Comparison of ENCODE assay signal across 1 cellular context in the genomic region with DNA sequence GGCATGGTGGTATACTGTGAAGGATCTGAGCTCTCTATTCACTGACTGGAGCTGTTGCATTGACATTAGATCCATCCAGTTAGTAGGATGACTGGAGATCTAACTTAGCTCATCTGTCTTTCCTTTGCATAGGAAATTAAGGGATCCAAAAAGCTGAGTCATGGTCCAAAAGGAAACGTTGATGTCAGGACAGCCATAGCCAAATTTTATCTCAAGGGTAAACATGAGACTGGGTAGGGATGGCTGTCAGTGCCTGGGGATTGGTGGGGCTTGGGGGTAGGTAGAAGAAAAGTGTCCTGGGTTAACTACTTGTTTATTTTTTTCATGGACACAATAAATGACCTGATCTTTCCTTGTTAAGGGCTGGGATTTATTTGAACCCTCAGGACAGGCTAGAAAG.
TF ChIP-seq lines count a peak whose summit lies in the region.

No MANE protein-coding gene starts in this region.

TF ChIP-seq in HepG2, 621 proteins besides CTCF, POLR2A, EP300 and RAD21 (continued from another document):
- TF ChIP-seq FOXA3 (CRISPR knock-in tag; IDR thresholded peaks at IDR 0.05) (peak; percentile 75), ZNF317 (CRISPR knock-in tag; IDR thresholded peaks at IDR 0.05) (peak; percentile 97), ZNF432 (CRISPR knock-in tag; IDR thresholded peaks at IDR 0.05; ENCODE audit: borderline replicate concordance) (no peak), ZNF331 (CRISPR knock-in tag; IDR thresholded peaks at IDR 0.05) (peak; percentile 34; the same call in 1 of the 2 replicates), SMYD3 (CRISPR knock-in tag; IDR thresholded peaks at IDR 0.05) (0 out of 2 replicates have a peak, but pooled peaks have one; percentile 63), NCOA2 (CRISPR knock-in tag; IDR thresholded peaks at IDR 0.05) (peak; percentile 34; the same call in 1 of the 2 replicates), HNF4G (IDR thresholded peaks at IDR 0.05; ENCODE audit: borderline replicate concordance, low read depth, low read length) (0 out of 2 replicates have a peak, but pooled peaks have one; percentile 20), HNF4G (CRISPR knock-in tag; IDR thresholded peaks at IDR 0.05; ENCODE audit: borderline replicate concordance, low read depth) (no peak), ZFP90 (CRISPR knock-in tag; IDR thresholded peaks at IDR 0.05; ENCODE audit: borderline replicate concordance) (no peak), ARNT (IDR thresholded peaks at IDR 0.05) (no peak), SAP130 (CRISPR knock-in tag; IDR thresholded peaks at IDR 0.05; ENCODE audit: low read depth) (peak; percentile 74), ELF3 (CRISPR knock-in tag; IDR thresholded peaks at IDR 0.05) (no peak), HDAC2 (CRISPR knock-in tag; IDR thresholded peaks at IDR 0.05) (peak; percentile 50; the same call in 1 of the 2 replicates), MAFG (CRISPR knock-in tag; IDR thresholded peaks at IDR 0.05) (peak; percentile 84)
- TF ChIP-seq, protein P1, sequence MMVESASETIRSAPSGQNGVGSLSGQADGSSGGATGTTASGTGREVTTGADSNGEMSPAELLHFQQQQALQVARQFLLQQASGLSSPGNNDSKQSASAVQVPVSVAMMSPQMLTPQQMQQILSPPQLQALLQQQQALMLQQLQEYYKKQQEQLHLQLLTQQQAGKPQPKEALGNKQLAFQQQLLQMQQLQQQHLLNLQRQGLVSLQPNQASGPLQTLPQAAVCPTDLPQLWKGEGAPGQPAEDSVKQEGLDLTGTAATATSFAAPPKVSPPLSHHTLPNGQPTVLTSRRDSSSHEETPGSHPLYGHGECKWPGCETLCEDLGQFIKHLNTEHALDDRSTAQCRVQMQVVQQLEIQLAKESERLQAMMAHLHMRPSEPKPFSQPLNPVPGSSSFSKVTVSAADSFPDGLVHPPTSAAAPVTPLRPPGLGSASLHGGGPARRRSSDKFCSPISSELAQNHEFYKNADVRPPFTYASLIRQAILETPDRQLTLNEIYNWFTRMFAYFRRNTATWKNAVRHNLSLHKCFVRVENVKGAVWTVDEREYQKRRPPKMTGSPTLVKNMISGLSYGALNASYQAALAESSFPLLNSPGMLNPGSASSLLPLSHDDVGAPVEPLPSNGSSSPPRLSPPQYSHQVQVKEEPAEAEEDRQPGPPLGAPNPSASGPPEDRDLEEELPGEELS (CRISPR knock-in tag; IDR thresholded peaks at IDR 0.05) = peak; percentile 52; the same call in 1 of the 2 replicates
- TF ChIP-seq, protein P2, sequence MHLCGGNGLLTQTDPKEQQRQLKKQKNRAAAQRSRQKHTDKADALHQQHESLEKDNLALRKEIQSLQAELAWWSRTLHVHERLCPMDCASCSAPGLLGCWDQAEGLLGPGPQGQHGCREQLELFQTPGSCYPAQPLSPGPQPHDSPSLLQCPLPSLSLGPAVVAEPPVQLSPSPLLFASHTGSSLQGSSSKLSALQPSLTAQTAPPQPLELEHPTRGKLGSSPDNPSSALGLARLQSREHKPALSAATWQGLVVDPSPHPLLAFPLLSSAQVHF (CRISPR knock-in tag; IDR thresholded peaks at IDR 0.05) = no peak
- TF ChIP-seq, protein P3, sequence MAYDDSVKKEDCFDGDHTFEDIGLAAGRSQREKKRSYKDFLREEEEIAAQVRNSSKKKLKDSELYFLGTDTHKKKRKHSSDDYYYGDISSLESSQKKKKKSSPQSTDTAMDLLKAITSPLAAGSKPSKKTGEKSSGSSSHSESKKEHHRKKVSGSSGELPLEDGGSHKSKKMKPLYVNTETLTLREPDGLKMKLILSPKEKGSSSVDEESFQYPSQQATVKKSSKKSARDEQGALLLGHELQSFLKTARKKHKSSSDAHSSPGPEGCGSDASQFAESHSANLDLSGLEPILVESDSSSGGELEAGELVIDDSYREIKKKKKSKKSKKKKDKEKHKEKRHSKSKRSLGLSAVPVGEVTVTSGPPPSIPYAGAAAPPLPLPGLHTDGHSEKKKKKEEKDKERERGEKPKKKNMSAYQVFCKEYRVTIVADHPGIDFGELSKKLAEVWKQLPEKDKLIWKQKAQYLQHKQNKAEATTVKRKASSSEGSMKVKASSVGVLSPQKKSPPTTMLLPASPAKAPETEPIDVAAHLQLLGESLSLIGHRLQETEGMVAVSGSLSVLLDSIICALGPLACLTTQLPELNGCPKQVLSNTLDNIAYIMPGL (CRISPR knock-in tag; IDR thresholded peaks at IDR 0.05; ENCODE audit: borderline replicate concordance in 1 of 2, low read depth in 1 of 2) = 0 out of 4 replicates have a peak, but pooled peaks of 1 of the 2 experiments have one; percentile 15
- TF ChIP-seq, protein P4, sequence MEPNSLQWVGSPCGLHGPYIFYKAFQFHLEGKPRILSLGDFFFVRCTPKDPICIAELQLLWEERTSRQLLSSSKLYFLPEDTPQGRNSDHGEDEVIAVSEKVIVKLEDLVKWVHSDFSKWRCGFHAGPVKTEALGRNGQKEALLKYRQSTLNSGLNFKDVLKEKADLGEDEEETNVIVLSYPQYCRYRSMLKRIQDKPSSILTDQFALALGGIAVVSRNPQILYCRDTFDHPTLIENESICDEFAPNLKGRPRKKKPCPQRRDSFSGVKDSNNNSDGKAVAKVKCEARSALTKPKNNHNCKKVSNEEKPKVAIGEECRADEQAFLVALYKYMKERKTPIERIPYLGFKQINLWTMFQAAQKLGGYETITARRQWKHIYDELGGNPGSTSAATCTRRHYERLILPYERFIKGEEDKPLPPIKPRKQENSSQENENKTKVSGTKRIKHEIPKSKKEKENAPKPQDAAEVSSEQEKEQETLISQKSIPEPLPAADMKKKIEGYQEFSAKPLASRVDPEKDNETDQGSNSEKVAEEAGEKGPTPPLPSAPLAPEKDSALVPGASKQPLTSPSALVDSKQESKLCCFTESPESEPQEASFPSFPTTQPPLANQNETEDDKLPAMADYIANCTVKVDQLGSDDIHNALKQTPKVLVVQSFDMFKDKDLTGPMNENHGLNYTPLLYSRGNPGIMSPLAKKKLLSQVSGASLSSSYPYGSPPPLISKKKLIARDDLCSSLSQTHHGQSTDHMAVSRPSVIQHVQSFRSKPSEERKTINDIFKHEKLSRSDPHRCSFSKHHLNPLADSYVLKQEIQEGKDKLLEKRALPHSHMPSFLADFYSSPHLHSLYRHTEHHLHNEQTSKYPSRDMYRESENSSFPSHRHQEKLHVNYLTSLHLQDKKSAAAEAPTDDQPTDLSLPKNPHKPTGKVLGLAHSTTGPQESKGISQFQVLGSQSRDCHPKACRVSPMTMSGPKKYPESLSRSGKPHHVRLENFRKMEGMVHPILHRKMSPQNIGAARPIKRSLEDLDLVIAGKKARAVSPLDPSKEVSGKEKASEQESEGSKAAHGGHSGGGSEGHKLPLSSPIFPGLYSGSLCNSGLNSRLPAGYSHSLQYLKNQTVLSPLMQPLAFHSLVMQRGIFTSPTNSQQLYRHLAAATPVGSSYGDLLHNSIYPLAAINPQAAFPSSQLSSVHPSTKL (CRISPR knock-in tag; IDR thresholded peaks at IDR 0.05) = peak; percentile 50; the same call in 1 of the 2 replicates
- TF ChIP-seq, protein P5, sequence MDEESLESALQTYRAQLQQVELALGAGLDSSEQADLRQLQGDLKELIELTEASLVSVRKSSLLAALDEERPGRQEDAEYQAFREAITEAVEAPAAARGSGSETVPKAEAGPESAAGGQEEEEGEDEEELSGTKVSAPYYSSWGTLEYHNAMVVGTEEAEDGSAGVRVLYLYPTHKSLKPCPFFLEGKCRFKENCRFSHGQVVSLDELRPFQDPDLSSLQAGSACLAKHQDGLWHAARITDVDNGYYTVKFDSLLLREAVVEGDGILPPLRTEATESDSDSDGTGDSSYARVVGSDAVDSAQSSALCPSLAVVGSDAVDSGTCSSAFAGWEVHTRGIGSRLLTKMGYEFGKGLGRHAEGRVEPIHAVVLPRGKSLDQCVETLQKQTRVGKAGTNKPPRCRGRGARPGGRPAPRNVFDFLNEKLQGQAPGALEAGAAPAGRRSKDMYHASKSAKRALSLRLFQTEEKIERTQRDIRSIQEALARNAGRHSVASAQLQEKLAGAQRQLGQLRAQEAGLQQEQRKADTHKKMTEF (CRISPR knock-in tag; IDR thresholded peaks at IDR 0.05) = 0 out of 2 replicates have a peak, but pooled peaks have one; percentile 17
- TF ChIP-seq, protein P6, sequence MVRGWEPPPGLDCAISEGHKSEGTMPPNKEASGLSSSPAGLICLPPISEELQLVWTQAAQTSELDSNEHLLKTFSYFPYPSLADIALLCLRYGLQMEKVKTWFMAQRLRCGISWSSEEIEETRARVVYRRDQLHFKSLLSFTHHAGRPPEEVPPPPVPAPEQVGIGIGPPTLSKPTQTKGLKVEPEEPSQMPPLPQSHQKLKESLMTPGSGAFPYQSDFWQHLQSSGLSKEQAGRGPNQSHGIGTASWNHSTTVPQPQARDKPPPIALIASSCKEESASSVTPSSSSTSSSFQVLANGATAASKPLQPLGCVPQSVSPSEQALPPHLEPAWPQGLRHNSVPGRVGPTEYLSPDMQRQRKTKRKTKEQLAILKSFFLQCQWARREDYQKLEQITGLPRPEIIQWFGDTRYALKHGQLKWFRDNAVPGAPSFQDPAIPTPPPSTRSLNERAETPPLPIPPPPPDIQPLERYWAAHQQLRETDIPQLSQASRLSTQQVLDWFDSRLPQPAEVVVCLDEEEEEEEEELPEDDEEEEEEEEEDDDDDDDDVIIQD (CRISPR knock-in tag; IDR thresholded peaks at IDR 0.05; ENCODE audit: low read depth) = peak; percentile 10; the same call in 1 of the 2 replicates
- TF ChIP-seq, protein P7, sequence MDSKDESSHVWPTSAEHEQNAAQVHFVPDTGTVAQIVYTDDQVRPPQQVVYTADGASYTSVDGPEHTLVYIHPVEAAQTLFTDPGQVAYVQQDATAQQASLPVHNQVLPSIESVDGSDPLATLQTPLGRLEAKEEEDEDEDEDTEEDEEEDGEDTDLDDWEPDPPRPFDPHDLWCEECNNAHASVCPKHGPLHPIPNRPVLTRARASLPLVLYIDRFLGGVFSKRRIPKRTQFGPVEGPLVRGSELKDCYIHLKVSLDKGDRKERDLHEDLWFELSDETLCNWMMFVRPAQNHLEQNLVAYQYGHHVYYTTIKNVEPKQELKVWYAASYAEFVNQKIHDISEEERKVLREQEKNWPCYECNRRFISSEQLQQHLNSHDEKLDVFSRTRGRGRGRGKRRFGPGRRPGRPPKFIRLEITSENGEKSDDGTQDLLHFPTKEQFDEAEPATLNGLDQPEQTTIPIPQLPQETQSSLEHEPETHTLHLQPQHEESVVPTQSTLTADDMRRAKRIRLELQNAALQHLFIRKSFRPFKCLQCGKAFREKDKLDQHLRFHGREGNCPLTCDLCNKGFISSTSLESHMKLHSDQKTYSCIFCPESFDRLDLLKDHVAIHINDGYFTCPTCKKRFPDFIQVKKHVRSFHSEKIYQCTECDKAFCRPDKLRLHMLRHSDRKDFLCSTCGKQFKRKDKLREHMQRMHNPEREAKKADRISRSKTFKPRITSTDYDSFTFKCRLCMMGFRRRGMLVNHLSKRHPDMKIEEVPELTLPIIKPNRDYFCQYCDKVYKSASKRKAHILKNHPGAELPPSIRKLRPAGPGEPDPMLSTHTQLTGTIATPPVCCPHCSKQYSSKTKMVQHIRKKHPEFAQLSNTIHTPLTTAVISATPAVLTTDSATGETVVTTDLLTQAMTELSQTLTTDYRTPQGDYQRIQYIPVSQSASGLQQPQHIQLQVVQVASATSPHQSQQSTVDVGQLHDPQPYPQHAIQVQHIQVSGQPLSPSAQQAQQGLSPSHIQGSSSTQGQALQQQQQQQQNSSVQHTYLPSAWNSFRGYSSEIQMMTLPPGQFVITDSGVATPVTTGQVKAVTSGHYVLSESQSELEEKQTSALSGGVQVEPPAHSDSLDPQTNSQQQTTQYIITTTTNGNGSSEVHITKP (CRISPR knock-in tag; IDR thresholded peaks at IDR 0.05; ENCODE audit: low read depth) = 0 out of 2 replicates have a peak, but pooled peaks have one; percentile 17
